Comparison of ENCODE assay signal across 12 cellular contexts in the genomic region with DNA sequence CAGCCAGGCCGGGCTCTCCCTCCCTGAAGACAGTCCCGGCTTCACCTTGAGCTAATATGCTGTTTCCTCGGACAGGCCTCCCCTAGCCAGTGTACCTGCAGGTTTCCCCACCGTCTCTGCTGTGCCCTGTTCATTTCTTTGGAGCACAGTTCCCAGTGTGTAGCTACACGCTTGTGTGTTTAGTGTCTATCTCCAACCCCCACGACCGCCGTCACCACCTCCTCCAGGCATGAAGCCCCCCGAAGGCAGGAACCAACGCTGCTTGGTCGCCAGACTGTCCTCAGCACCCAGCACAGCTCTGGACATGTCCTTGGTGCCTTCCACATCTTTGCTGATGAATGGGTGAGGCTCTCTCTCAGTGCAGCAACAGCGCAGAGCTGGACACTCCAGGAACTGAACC. TPM values are rescaled to one million over a fixed set of nuclear protein-coding genes. Genes with fewer than 3 reads are reported as not detected.
"Had no signal": no experiment of that assay in that cellular context is flagged by ENCODE, and none has a peak within 500 bp of the region (broad histone marks: within the 10 kb centered on the region; RNA-seq: fewer than 3 reads in every experiment).

No MANE protein-coding gene starts in this region.

- H3K27ac ChIP-seq: neutrophil, pancreas, spleen, VCaP had no signal

- FAIRE-seq: bronchial epithelial cell, pancreas had no signal

- DNase-seq: esophagus squamous epithelium had no signal

- H3K4me3 ChIP-seq: esophagus squamous epithelium, pancreas, spleen had no signal

- H3K27ac Mint-ChIP-seq: activated T-cell treated with anti-CD3 and anti-CD28 coated beads, Interleukin-2, amount 50 U/mL, for 72 hours; dendritic cell treated with granulocyte-macrophage colony-stimulating factor and Interleukin-4, amounts not matched to agents 40 ng/mL and 50 ng/mL, for 4 days; stimulated activated naive B cell treated with anti-CD40 and anti-IgM and Interleukin-4, amounts not matched to agents 10 μg/mL and 1 μg/mL and 100 μg/mL, for 72 hours; T-helper 17 cell had no signal

- H3K4me3 Mint-ChIP-seq: activated T-cell treated with anti-CD3 and anti-CD28 coated beads, Interleukin-2, amount 50 U/mL, for 72 hours; dendritic cell treated with granulocyte-macrophage colony-stimulating factor and Interleukin-4, amounts not matched to agents 40 ng/mL and 50 ng/mL, for 4 days; naive thymus-derived CD8-positive, alpha-beta T cell; stimulated activated naive B cell treated with anti-CD40 and anti-IgM and Interleukin-4, amounts not matched to agents 10 μg/mL and 1 μg/mL and 100 μg/mL, for 72 hours; T-helper 17 cell had no signal

- H3K27me3 ChIP-seq: esophagus squamous epithelium, pancreas had no signal

- H3K9me3 Mint-ChIP-seq: activated T-cell treated with anti-CD3 and anti-CD28 coated beads, Interleukin-2, amount 50 U/mL, for 72 hours; dendritic cell treated with granulocyte-macrophage colony-stimulating factor and Interleukin-4, amounts not matched to agents 40 ng/mL and 50 ng/mL, for 4 days; naive thymus-derived CD8-positive, alpha-beta T cell; stimulated activated naive B cell treated with anti-CD40 and anti-IgM and Interleukin-4, amounts not matched to agents 10 μg/mL and 1 μg/mL and 100 μg/mL, for 72 hours had no signal

- H3K9me3 ChIP-seq: esophagus squamous epithelium, neutrophil, pancreas, spleen had no signal

- H3K36me3 ChIP-seq: esophagus squamous epithelium, neutrophil, pancreas, spleen had no signal

- H3K36me3 Mint-ChIP-seq: naive thymus-derived CD8-positive, alpha-beta T cell; stimulated activated naive B cell treated with anti-CD40 and anti-IgM and Interleukin-4, amounts not matched to agents 10 μg/mL and 1 μg/mL and 100 μg/mL, for 72 hours had no signal

RNA-seq across cellular contexts. Expression of a gene that starts 26.2 kb away (rescaled TPM):
- total RNA-seq: activated CD8-positive, alpha-beta memory T cell treated with anti-CD3 and anti-CD28 coated beads for 36 hours; activated T-cell treated with anti-CD3 and anti-CD28 coated beads, Interleukin-2, amount 50 U/mL, for 72 hours; naive thymus-derived CD8-positive, alpha-beta T cell; T-helper 17 cell had no signal
